Comparison of ENCODE assay signal across 17 cellular contexts in genomic region chr20:64253443-64253842, GRCh38.
"Had no signal": no experiment of that assay in that cellular context is flagged by ENCODE, and none has a peak within 500 bp of the region (broad histone marks: within the 10 kb centered on the region; RNA-seq: fewer than 3 reads in every experiment).

No MANE protein-coding gene starts in this region.

- DNase-seq: activated CD4-positive, alpha-beta T cell treated with anti-CD3 and anti-CD28 coated beads for 1 hour; activated CD4-positive, alpha-beta T cell treated with anti-CD3 and anti-CD28 coated beads, Interleukin-2, amount 50 U/mL, for 1 hour; activated CD8-positive, alpha-beta T cell treated with anti-CD3 and anti-CD28 coated beads, Interleukin-2, amount 10 ng/mL, durations not matched to agents 7 days and 5 days; aorta; central memory CD4-positive, alpha-beta T cell; effector memory CD4-positive, alpha-beta T cell; glutamatergic neuron; hippocampal formation; occipital lobe; posterior cingulate gyrus; retina; stimulated activated CD4-positive, alpha-beta T cell treated with anti-CD3 and anti-CD28 coated beads, Interleukin-4, amount 100 ng/mL, for 4 hours; stimulated activated naive CD8-positive, alpha-beta T cell treated with anti-CD3 and anti-CD28 coated beads, Interleukin-15, amount 100 ng/mL, for 72 hours; T-helper 9 cell had no signal

- H3K9me3 Mint-ChIP-seq: activated naive CD4-positive, alpha-beta T cell treated with anti-CD3 and anti-CD28 coated beads, Interleukin-2, amount 50 U/mL, for 72 hours; stimulated activated naive CD8-positive, alpha-beta T cell treated with anti-CD3 and anti-CD28 coated beads, Interleukin-15, amount 100 ng/mL, for 72 hours had no signal

- H3K27ac ChIP-seq: tibial artery had no signal

- H3K36me3 ChIP-seq: tibial artery had no signal

- H3K4me3 Mint-ChIP-seq: activated CD8-positive, alpha-beta T cell treated with anti-CD3 and anti-CD28 coated beads, Interleukin-2, amount 10 ng/mL, durations not matched to agents 7 days and 5 days; stimulated activated naive CD8-positive, alpha-beta T cell treated with anti-CD3 and anti-CD28 coated beads, Interleukin-15, amount 100 ng/mL, for 72 hours had no signal

- H3K9me3 ChIP-seq: tibial artery had no signal

- H3K4me3 ChIP-seq: tibial artery had no signal

- ATAC-seq: activated CD8-positive, alpha-beta T cell treated with anti-CD3 and anti-CD28 coated beads, Interleukin-2, amount 10 ng/mL, durations not matched to agents 7 days and 5 days; activated naive CD4-positive, alpha-beta T cell treated with anti-CD3 and anti-CD28 coated beads, Interleukin-2, amount 50 U/mL, for 72 hours; esophagus mucosa; stimulated activated naive CD8-positive, alpha-beta T cell treated with anti-CD3 and anti-CD28 coated beads, Interleukin-15, amount 100 ng/mL, for 72 hours had no signal

- H3K27ac Mint-ChIP-seq: activated CD8-positive, alpha-beta T cell treated with anti-CD3 and anti-CD28 coated beads, Interleukin-2, amount 10 ng/mL, durations not matched to agents 7 days and 5 days; stimulated activated naive CD8-positive, alpha-beta T cell treated with anti-CD3 and anti-CD28 coated beads, Interleukin-15, amount 100 ng/mL, for 72 hours had no signal
